8 cellular contexts compared by ENCODE assay signal in the genomic region with DNA sequence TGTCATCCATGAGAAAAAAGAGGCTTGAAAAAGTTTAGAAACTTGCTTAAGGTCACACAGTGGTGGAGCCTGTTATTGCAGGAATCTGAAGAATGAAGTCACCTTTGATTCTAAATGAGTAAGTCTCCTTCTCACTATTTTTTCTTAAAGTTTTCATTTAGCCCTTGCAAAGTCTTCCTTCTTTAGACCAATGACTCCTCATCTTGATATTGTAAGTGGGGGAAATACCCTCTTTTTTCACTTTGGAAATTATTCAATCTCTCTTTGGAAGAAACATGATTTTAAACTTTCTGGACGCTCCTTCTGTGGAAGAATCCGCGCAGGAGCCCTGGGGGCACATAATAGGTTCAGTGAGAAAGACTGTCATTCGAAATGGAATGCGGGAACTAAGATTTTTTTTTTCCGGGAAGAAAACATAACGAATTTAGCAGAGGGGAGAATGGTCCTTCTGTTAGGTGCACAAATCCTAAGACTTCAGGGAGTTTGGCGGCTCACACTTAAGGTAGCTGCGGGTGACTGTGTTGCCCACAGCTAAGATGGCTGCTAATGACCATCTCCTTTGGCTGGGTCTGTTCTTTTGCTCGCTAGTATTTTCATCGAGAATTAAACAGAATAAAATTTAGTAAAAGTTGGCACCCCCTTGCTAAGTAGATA. TPM values are rescaled to one million over a fixed set of nuclear protein-coding genes. Genes with fewer than 3 reads are reported as not detected.
DNase-seq lines count a peak whose midpoint lies in the region; ATAC-seq and TF ChIP-seq lines count a peak whose summit lies in the region.

No MANE protein-coding gene starts in this region.

- peak overlapping the region; percentile 86 to 98 (median 96) for H3K27ac Mint-ChIP-seq in CD4-positive, alpha-beta memory T cell
- peak overlapping the region; percentile 98 for H3K27ac Mint-ChIP-seq in activated naive CD8-positive, alpha-beta T cell treated with anti-CD3 and anti-CD28 coated beads, Interleukin-2, amount 10 ng/mL, durations not matched to agents 7 days and 5 days

- H3K27me3 Mint-ChIP-seq in CD4-positive, alpha-beta memory T cell: no peaks in the 10 kb centered on the region
- H3K27me3 Mint-ChIP-seq in activated naive CD8-positive, alpha-beta T cell treated with anti-CD3 and anti-CD28 coated beads, Interleukin-2, amount 10 ng/mL, durations not matched to agents 7 days and 5 days: peaks cover 16% of the 10 kb centered on the region

- no peaks in the 10 kb centered on the region for H3K9me3 ChIP-seq in CD4-positive, alpha-beta memory T cell (ENCODE audit: control insufficient read depth in 1 of 2, low read length in 2 of 2)
- no peaks in the 10 kb centered on the region for H3K9me3 ChIP-seq in left ventricle myocardium inferior (replicated peaks)

- CTCF ChIA-PET in CD4-positive, alpha-beta memory T cell (lab: Charles Lee; ENCODE audit: partially characterized antibody): interaction anchor here (0.8 to 1.3 kb wide), 3 partner anchors 158 to 358 kb away, joined by 3 to 4 read pairs (median 3); a partner anchor contains a TSS

- no peaks in the 10 kb centered on the region for H3K36me3 ChIP-seq in CD4-positive, alpha-beta memory T cell (ENCODE audit: insufficient read depth, low read length)
- peaks cover 14% of the 10 kb centered on the region for H3K36me3 ChIP-seq in left ventricle myocardium inferior

- H3K9me3 Mint-ChIP-seq in CD4-positive, alpha-beta memory T cell: no peaks in the 10 kb centered on the region
- H3K9me3 Mint-ChIP-seq in activated naive CD8-positive, alpha-beta T cell treated with anti-CD3 and anti-CD28 coated beads, Interleukin-2, amount 10 ng/mL, durations not matched to agents 7 days and 5 days: no peaks in the 10 kb centered on the region

- POLR2A ChIA-PET in CD4-positive, alpha-beta memory T cell (lab: Charles Lee; ENCODE audit: partially characterized antibody): interaction anchor here (0.6 to 3.5 kb wide), 20 partner anchors 9 to 1198 kb away, joined by 3 to 57 read pairs (median 4); a partner anchor contains a TSS
- POLR2A ChIA-PET in activated naive CD8-positive, alpha-beta T cell treated with anti-CD3 and anti-CD28 coated beads, Interleukin-2, amount 10 ng/mL, durations not matched to agents 7 days and 5 days (lab: Charles Lee): interaction anchor here (1.2 to 2.0 kb wide), 6 partner anchors 10 to 550 kb away, joined by 3 to 17 read pairs (median 6); a partner anchor contains a TSS

- intact Hi-C loops in CD4-positive, alpha-beta memory T cell (cut with micrococcal nuclease): loop anchor here (1.0 to 5.0 kb wide), 7 partner anchors 47 to 527 kb away; a partner anchor contains a TSS
- intact Hi-C loops in left ventricle myocardium inferior (cut with micrococcal nuclease): no loop called here

- DNase-seq in CD4-positive, alpha-beta memory T cell: peak in 2 of 5 donors; percentile 33 to 39
- DNase-seq in NOMO-1 treated with DMSO at 0.1 percent for 48 hours (lab: John Stamatoyannopoulos, UW; ENCODE audit: unreplicated experiment) (peak; percentile 84), left ventricle myocardium inferior (peak; percentile 23), renal cortical epithelial cell (ENCODE audit: low read depth) (peak; percentile 96), NCI-H446 treated with DMSO at 0.1 percent for 48 hours (lab: John Stamatoyannopoulos, UW) (no peak)
- DNase-seq in activated naive CD8-positive, alpha-beta T cell treated with anti-CD3 and anti-CD28 coated beads, Interleukin-2, amount 10 ng/mL, durations not matched to agents 7 days and 5 days: peak; percentile 32

- no peaks in the 10 kb centered on the region for H3K27me3 ChIP-seq in CD4-positive, alpha-beta memory T cell (ENCODE audit: insufficient read depth, low read length)
- H3K27me3 ChIP-seq in left ventricle myocardium inferior (ENCODE audit: low read depth): no peaks in the 10 kb centered on the region

- H3K27ac ChIP-seq in CD4-positive, alpha-beta memory T cell (ENCODE audit: low read depth, low read length): peak overlapping the region; percentile 77
- peak overlapping the region; percentile 91 for H3K27ac ChIP-seq in left ventricle myocardium inferior (replicated peaks)

- peak; percentile 53 for ATAC-seq in GM18868 (IDR thresholded peaks at IDR 0.05; ENCODE audit: unreplicated experiment)
- peak; percentile 46 for ATAC-seq in HG03095 (IDR thresholded peaks at IDR 0.05; ENCODE audit: unreplicated experiment)
- ATAC-seq in activated naive CD8-positive, alpha-beta T cell treated with anti-CD3 and anti-CD28 coated beads, Interleukin-2, amount 10 ng/mL, durations not matched to agents 7 days and 5 days (ENCODE audit: low read depth): peak; percentile 60

- peaks cover 35% of the 10 kb centered on the region for H3K4me1 ChIP-seq in CD4-positive, alpha-beta memory T cell (ENCODE audit: insufficient read depth, low read length)
- H3K4me1 ChIP-seq in left ventricle myocardium inferior: peaks cover 52% of the 10 kb centered on the region

- H3K4me3 ChIP-seq in CD4-positive, alpha-beta memory T cell (ENCODE audit: low read length in 2 of 2): peak overlapping the region; percentile 40 to 81
- H3K4me3 ChIP-seq in left ventricle myocardium inferior: peak overlapping the region; percentile 84

- H3K36me3 Mint-ChIP-seq in CD4-positive, alpha-beta memory T cell: peaks cover 18 to 28% of the 10 kb centered on the region in 2 donors
- peaks cover 23% of the 10 kb centered on the region for H3K36me3 Mint-ChIP-seq in activated naive CD8-positive, alpha-beta T cell treated with anti-CD3 and anti-CD28 coated beads, Interleukin-2, amount 10 ng/mL, durations not matched to agents 7 days and 5 days

- TF ChIP-seq CTCF in left ventricle myocardium inferior (IDR thresholded peaks at IDR 0.05; ENCODE audit: borderline replicate concordance): no peak

- H3K4me3 Mint-ChIP-seq in CD4-positive, alpha-beta memory T cell: peak overlapping the region; percentile 95 to 99 (median 98)
- H3K4me3 Mint-ChIP-seq in activated naive CD8-positive, alpha-beta T cell treated with anti-CD3 and anti-CD28 coated beads, Interleukin-2, amount 10 ng/mL, durations not matched to agents 7 days and 5 days: peak overlapping the region; percentile 93

- peaks cover 19 to 48% (median 34%) of the 10 kb centered on the region in 4 donors for H3K4me1 Mint-ChIP-seq in CD4-positive, alpha-beta memory T cell
- H3K4me1 Mint-ChIP-seq in activated naive CD8-positive, alpha-beta T cell treated with anti-CD3 and anti-CD28 coated beads, Interleukin-2, amount 10 ng/mL, durations not matched to agents 7 days and 5 days: peaks cover 27% of the 10 kb centered on the region

RNA-seq across cellular contexts. Expression of a gene that starts 0.6 kb away (rescaled TPM):
- 10 to 100 TPM; 58.6 to 69.0 TPM for total RNA-seq in CD4-positive, alpha-beta memory T cell
- 10 to 100 TPM; 17.5 to 27.4 TPM for polyA plus RNA-seq in CD4-positive, alpha-beta memory T cell
- total RNA-seq in activated naive CD8-positive, alpha-beta T cell treated with anti-CD3 and anti-CD28 coated beads, Interleukin-2, amount 10 ng/mL, durations not matched to agents 7 days and 5 days: 10 to 100 TPM; 58.0 to 69.7 TPM
- 316 TPM for total RNA-seq in left ventricle myocardium inferior
- total RNA-seq in renal cortical epithelial cell: 61.5 and 130 TPM in 2 replicates
